In genomic region chr4:109945056-109945455, GRCh38 we compare ENCODE assay signal across 16 cellular contexts. TPM values are rescaled to one million over a fixed set of nuclear protein-coding genes. Genes with fewer than 3 reads are reported as not detected.
DNase-seq lines count a peak whose midpoint lies in the region; ATAC-seq, FAIRE-seq and TF ChIP-seq lines count a peak whose summit lies in the region.
"Had no signal": no experiment of that assay in that cellular context is flagged by ENCODE, and none has a peak within 500 bp of the region (broad histone marks: within the 10 kb centered on the region; RNA-seq: fewer than 3 reads in every experiment).

No MANE protein-coding gene starts in this region.

- H3K79me2 ChIP-seq in PC-3 (ENCODE audit: low read length), result no peaks in the 10 kb centered on the region

- CTCF ChIA-PET in activated CD4-positive, alpha-beta T cell treated with anti-CD3 and anti-CD28 coated beads, Interleukin-2, amount 10 ng/mL, durations not matched to agents 7 days and 5 days (lab: Charles Lee), result no interaction called here
- CTCF ChIA-PET in PC-3 (lab: Charles Lee), result no interaction called here

- H3K27ac Mint-ChIP-seq in activated CD4-positive, alpha-beta T cell treated with anti-CD3 and anti-CD28 coated beads, Interleukin-2, amount 10 ng/mL, durations not matched to agents 7 days and 5 days, result no peak overlapping the region

- no peak for ATAC-seq in PC-3
- no peak for ATAC-seq in HG02642 (IDR thresholded peaks at IDR 0.05; ENCODE audit: poor library complexity, unreplicated experiment)

- BruUV-seq in PC-3 (replicated peaks; lab: Mats Ljungman, UMichigan), result no TSS peak

- peaks cover 5% of the 10 kb centered on the region for H3K4me1 Mint-ChIP-seq in activated CD4-positive, alpha-beta T cell treated with anti-CD3 and anti-CD28 coated beads, Interleukin-2, amount 10 ng/mL, durations not matched to agents 7 days and 5 days

- peak; percentile 6 to 19 for DNase-seq in activated CD4-positive, alpha-beta T cell treated with anti-CD3 and anti-CD28 coated beads for 4 hours
- no peak for DNase-seq in activated CD4-positive, alpha-beta T cell treated with anti-CD3 and anti-CD28 coated beads, Interleukin-2, amount 10 ng/mL, durations not matched to agents 7 days and 5 days
- DNase-seq in PC-3, result peak; percentile 30
- peak; percentile 85 for DNase-seq in epithelial cell of esophagus (ENCODE audit: low read depth)
- peak; percentile 14 to 34 for DNase-seq in stimulated activated CD8-positive, alpha-beta memory T cell treated with anti-CD3 and anti-CD28 coated beads, Interleukin-2, amount 100 ng/mL, for 48 hours (ENCODE audit: low read depth in 2 of 2)
- DNase-seq in germinal center (ENCODE audit: low spot score), result no peak
- DNase-seq in kidney, result no peak
- DNase-seq: ACHN, NCI-H1417 treated with DMSO at 0.1 percent for 48 hours, NCI-H69, nucleus accumbens had no signal

- H3K36me3 ChIP-seq in PC-3 (ENCODE audit: low read depth, low read length) (no peaks in the 10 kb centered on the region), kidney (ENCODE audit: control insufficient read depth in 1 of 2, insufficient read depth in 2 of 2, low read length in 2 of 2) (peaks cover 0 to 7% of the 10 kb centered on the region in 2 donors)
- H3K36me3 ChIP-seq: cardiac muscle cell, tibial nerve had no signal

- H3K36me3 Mint-ChIP-seq in activated CD4-positive, alpha-beta T cell treated with anti-CD3 and anti-CD28 coated beads, Interleukin-2, amount 10 ng/mL, durations not matched to agents 7 days and 5 days (ENCODE audit: low read depth), result no peaks in the 10 kb centered on the region

- no peak overlapping the region for H2AFZ ChIP-seq in PC-3 (ENCODE audit: low read length)

- H3K4me3 Mint-ChIP-seq in activated CD4-positive, alpha-beta T cell treated with anti-CD3 and anti-CD28 coated beads, Interleukin-2, amount 10 ng/mL, durations not matched to agents 7 days and 5 days, result no peak overlapping the region

- peaks cover 3% of the 10 kb centered on the region for H3F3A ChIP-seq in PC-3 (ENCODE audit: low read length, unreplicated experiment)

- no peaks in the 10 kb centered on the region for H3K27me3 ChIP-seq in PC-3 (ENCODE audit: low read length)
- H3K27me3 ChIP-seq: cardiac muscle cell, tibial nerve had no signal

- no peaks in the 10 kb centered on the region for H4K20me1 ChIP-seq in PC-3 (ENCODE audit: low read length)

- no peaks in the 10 kb centered on the region for H3K9me3 ChIP-seq in PC-3 (ENCODE audit: low read length)
- H3K9me3 ChIP-seq in kidney (ENCODE audit: control insufficient read depth in 1 of 2, low read length in 2 of 2), result no peaks in the 10 kb centered on the region
- H3K9me3 ChIP-seq: tibial nerve had no signal

- FAIRE-seq in kidney (lab: Jason Lieb, UNC), result no peak

- TF ChIP-seq CTCF in PC-3 (conservative IDR thresholded peaks at IDR 0.05; ENCODE audit: low read depth, low read length), result no peak
- TF ChIP-seq CTCF in epithelial cell of esophagus (IDR thresholded peaks at IDR 0.05; ENCODE audit: insufficient read depth, low read depth, low read length, missing control alignments), result no peak
- no peak for TF ChIP-seq CTCF in kidney (IDR thresholded peaks at IDR 0.05; ENCODE audit: borderline replicate concordance, extremely low read depth, insufficient read depth)

- H3K27me3 Mint-ChIP-seq in activated CD4-positive, alpha-beta T cell treated with anti-CD3 and anti-CD28 coated beads, Interleukin-2, amount 10 ng/mL, durations not matched to agents 7 days and 5 days, result no peaks in the 10 kb centered on the region

- no peak overlapping the region for H3K4me2 ChIP-seq in PC-3 (ENCODE audit: low read length)

- H3K4me3 ChIP-seq in PC-3 (ENCODE audit: low read length), result no peak overlapping the region
- H3K4me3 ChIP-seq in epithelial cell of esophagus (ENCODE audit: low read length), result no peak overlapping the region
- no peak overlapping the region for H3K4me3 ChIP-seq in kidney (ENCODE audit: low read length in 2 of 2)
- H3K4me3 ChIP-seq: cardiac muscle cell, SK-N-MC, tibial nerve had no signal

- H3K9me2 ChIP-seq in PC-3 (replicated peaks; ENCODE audit: low read length), result no peaks in the 10 kb centered on the region

- H3K27ac ChIP-seq in PC-3 (ENCODE audit: low read length) (no peak overlapping the region), kidney (ENCODE audit: low read depth in 2 of 2, low read length in 2 of 2) (no peak overlapping the region)
- H3K27ac ChIP-seq: cardiac muscle cell, SK-N-MC, tibial nerve had no signal

- H3K9ac ChIP-seq in PC-3 (ENCODE audit: low read length), result no peak overlapping the region
- no peak overlapping the region for H3K9ac ChIP-seq in kidney (ENCODE audit: low read length in 2 of 2)

- intact Hi-C loops in PC-3 (cut with micrococcal nuclease), result no loop called here
- intact Hi-C loops in kidney (cut with DNase I), result no loop called here

- no peaks in the 10 kb centered on the region for H3K9me3 Mint-ChIP-seq in activated CD4-positive, alpha-beta T cell treated with anti-CD3 and anti-CD28 coated beads, Interleukin-2, amount 10 ng/mL, durations not matched to agents 7 days and 5 days

- H3K4me1 ChIP-seq in PC-3 (ENCODE audit: insufficient read depth, low read length), result peaks cover 13% of the 10 kb centered on the region
- no peaks in the 10 kb centered on the region for H3K4me1 ChIP-seq in kidney (ENCODE audit: control insufficient read depth in 1 of 2, insufficient read depth in 1 of 2, low read depth in 1 of 2, low read length in 2 of 2)
- H3K4me1 ChIP-seq: tibial nerve had no signal

- POLR2A ChIA-PET in activated CD4-positive, alpha-beta T cell treated with anti-CD3 and anti-CD28 coated beads, Interleukin-2, amount 10 ng/mL, durations not matched to agents 7 days and 5 days (lab: Charles Lee), result no interaction called here
- POLR2A ChIA-PET in PC-3 (lab: Charles Lee; ENCODE audit: unreplicated experiment), result no interaction called here

RNA-seq across cellular contexts. Expression of gene EGF, which starts 32.4 kb away (rescaled TPM):
- not detected for total RNA-seq in activated CD4-positive, alpha-beta T cell treated with anti-CD3 and anti-CD28 coated beads, Interleukin-2, amount 10 ng/mL, durations not matched to agents 7 days and 5 days
- total RNA-seq in PC-3 (2014; rRNA removed) (3.9 and 6.1 TPM in 2 replicates), kidney (3.3 TPM)
- 72.8 TPM for polyA plus RNA-seq in kidney (ENCODE audit: insufficient read depth, low read depth, low replicate concordance)
- total RNA-seq: lung microvascular endothelial cell had no signal

Comparison
In these comparisons a context has a peak if more than half of its experiments do, and no peak if none do; other contexts are left out.
1. DNase-seq: peak in activated CD4-positive, alpha-beta T cell treated with anti-CD3 and anti-CD28 coated beads for 4 hours (2 of 2), PC-3 (single experiment), epithelial cell of esophagus (single experiment) and stimulated activated CD8-positive, alpha-beta memory T cell treated with anti-CD3 and anti-CD28 coated beads, Interleukin-2, amount 100 ng/mL, for 48 hours (2 of 2); none in activated CD4-positive, alpha-beta T cell treated with anti-CD3 and anti-CD28 coated beads, Interleukin-2, amount 10 ng/mL, durations not matched to agents 7 days and 5 days (single experiment), germinal center (single experiment) and kidney (single experiment).